15 cellular contexts compared by ENCODE assay signal in the genomic region with DNA sequence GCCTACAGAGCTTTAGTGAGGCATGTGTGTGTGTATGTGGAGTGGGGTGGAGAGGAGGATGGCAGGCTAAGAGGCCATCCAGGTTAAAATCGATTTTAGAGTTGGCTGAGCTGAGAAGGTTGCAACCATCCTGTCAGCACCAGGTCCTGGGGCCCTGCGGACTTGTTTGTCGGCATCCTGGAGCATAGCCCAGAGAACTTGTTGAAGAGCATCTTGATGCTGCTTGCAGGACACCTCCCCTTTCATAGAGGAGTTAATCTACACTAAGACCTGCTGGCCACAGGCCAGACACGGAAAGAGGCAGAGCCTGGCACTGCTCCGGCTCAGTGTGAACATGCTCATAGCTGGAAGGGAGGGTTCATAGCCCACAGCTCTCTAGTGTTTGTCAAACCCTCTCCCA.
DNase-seq lines count a peak whose midpoint lies in the region; ATAC-seq and TF ChIP-seq lines count a peak whose summit lies in the region.
"Had no signal": no experiment of that assay in that cellular context is flagged by ENCODE, and none has a peak within 500 bp of the region (broad histone marks: within the 10 kb centered on the region; RNA-seq: fewer than 3 reads in every experiment).

No MANE protein-coding gene starts in this region.

- H3K23ac ChIP-seq in neuronal stem cell (ENCODE audit: low read depth, low read length, poor library complexity), result no peak overlapping the region

- no peak for TF ChIP-seq CTCF in heart right ventricle (IDR thresholded peaks at IDR 0.05)

- H3K4me1 Mint-ChIP-seq in activated T-helper 2 cell treated with anti-CD3 and anti-CD28 coated beads, Interferon-gamma antibody, Interleukin-2, Interleukin-4, amounts not matched to agents 10 μg/mL and 5 μg/mL and 100 μg/mL, durations not matched to agents 14 hours and 24 hours and 36 hours (ENCODE audit: low read depth), result no peaks in the 10 kb centered on the region

- H3K36me3 ChIP-seq in heart right ventricle (no peaks in the 10 kb centered on the region), neuronal stem cell (replicated peaks in 1 of 2; ENCODE audit: control insufficient read depth in 2 of 2, insufficient read depth in 2 of 2, low read length in 2 of 2) (no peaks in the 10 kb centered on the region)
- H3K36me3 ChIP-seq: WERI-Rb-1 had no signal

- no peaks in the 10 kb centered on the region for H3K79me1 ChIP-seq in neuronal stem cell (ENCODE audit: low read depth, low read length)

- peaks cover 0 to 8% (median 0%) of the 10 kb centered on the region in 7 donors for H3K27me3 ChIP-seq in heart right ventricle
- no peaks in the 10 kb centered on the region for H3K27me3 ChIP-seq in neuronal stem cell (ENCODE audit: control insufficient read depth in 3 of 3, insufficient read depth in 3 of 3, low read depth in 1 of 3, low read length in 3 of 3)

- peak overlapping the region; percentile 27 for H2BK15ac ChIP-seq in neuronal stem cell (ENCODE audit: low read length)

- no peak overlapping the region for H3K4ac ChIP-seq in neuronal stem cell (ENCODE audit: low read length)

- H3K36me3 Mint-ChIP-seq in activated T-helper 2 cell treated with anti-CD3 and anti-CD28 coated beads, Interferon-gamma antibody, Interleukin-2, Interleukin-4, amounts not matched to agents 10 μg/mL and 5 μg/mL and 100 μg/mL, durations not matched to agents 14 hours and 24 hours and 36 hours (ENCODE audit: low read depth), result no peaks in the 10 kb centered on the region
- H3K36me3 Mint-ChIP-seq: activated naive CD8-positive, alpha-beta T cell had no signal

- H3K4me1 ChIP-seq in heart right ventricle (no peaks in the 10 kb centered on the region), neuronal stem cell (ENCODE audit: control insufficient read depth in 2 of 2, insufficient read depth in 1 of 2, low read depth in 1 of 2, low read length in 2 of 2) (peaks cover 0 to 2% of the 10 kb centered on the region in 2 donors)

- H3K27ac ChIP-seq in heart right ventricle (no peak overlapping the region), neuronal stem cell (replicated peaks; ENCODE audit: low read length) (no peak overlapping the region)
- H3K27ac ChIP-seq: WERI-Rb-1 had no signal

- H3K4me2 ChIP-seq in neuronal stem cell (ENCODE audit: insufficient read depth, low read length, poor library complexity, severe bottlenecking), result no peak overlapping the region
- H3K4me2 ChIP-seq: SK-N-SH had no signal

- no peak overlapping the region for H3K4me3 Mint-ChIP-seq in activated T-helper 2 cell treated with anti-CD3 and anti-CD28 coated beads, Interferon-gamma antibody, Interleukin-2, Interleukin-4, amounts not matched to agents 10 μg/mL and 5 μg/mL and 100 μg/mL, durations not matched to agents 14 hours and 24 hours and 36 hours (ENCODE audit: low read depth)
- H3K4me3 Mint-ChIP-seq: activated naive CD8-positive, alpha-beta T cell had no signal

- H3K27ac Mint-ChIP-seq in activated T-helper 2 cell treated with anti-CD3 and anti-CD28 coated beads, Interferon-gamma antibody, Interleukin-2, Interleukin-4, amounts not matched to agents 10 μg/mL and 5 μg/mL and 100 μg/mL, durations not matched to agents 14 hours and 24 hours and 36 hours, result no peak overlapping the region
- H3K27ac Mint-ChIP-seq: activated naive CD8-positive, alpha-beta T cell had no signal

- intact Hi-C loops in heart right ventricle (cut with DNase I), result no loop called here
- intact Hi-C loops in activated T-helper 2 cell treated with anti-CD3 and anti-CD28 coated beads, Interferon-gamma antibody, Interleukin-2, Interleukin-4, amounts not matched to agents 10 μg/mL and 5 μg/mL and 100 μg/mL, durations not matched to agents 14 hours and 24 hours and 36 hours (cut with micrococcal nuclease), result no loop called here

- peak overlapping the region; percentile 25 for H3K9ac ChIP-seq in neuronal stem cell (ENCODE audit: low read depth, low read length, poor library complexity)
- H3K9ac ChIP-seq: SK-N-SH had no signal

- H2BK120ac ChIP-seq in neuronal stem cell (ENCODE audit: low read depth, low read length), result no peak overlapping the region

- no peak overlapping the region for H2AK5ac ChIP-seq in neuronal stem cell (ENCODE audit: low read depth, low read length)

- no peak overlapping the region for H3K4me3 ChIP-seq in heart right ventricle
- no peak overlapping the region for H3K4me3 ChIP-seq in neuronal stem cell (ENCODE audit: low read length in 2 of 2)

- no peak overlapping the region for H3K14ac ChIP-seq in neuronal stem cell (ENCODE audit: low read length)

- peak in 7 of 8 donors; percentile 47 to 78 (median 64) for ATAC-seq in heart right ventricle

- no peak overlapping the region for H3K18ac ChIP-seq in neuronal stem cell (ENCODE audit: low read length)

- H2BK12ac ChIP-seq in neuronal stem cell (ENCODE audit: low read length), result no peak overlapping the region

- no peak overlapping the region for H2AFZ ChIP-seq in neuronal stem cell (ENCODE audit: low read length)

- 33 to 39% methylated on average over 5 of the region's 5 CpGs for WGBS in heart right ventricle, 2 donors
- WGBS in neuronal stem cell (ENCODE audit: extremely low coverage in 2 of 2, insufficient read length in 2 of 2, insufficient replicate concordance in 1 of 2), 2 donors, result no CpG with 5 or more reads among the region's 5 CpGs

- DNase-seq in DMS79 treated with DMSO at 0.1 percent for 48 hours (lab: John Stamatoyannopoulos, UW) (peak; percentile 92), NCI-H345 treated with DMSO at 0.1 percent for 48 hours (lab: John Stamatoyannopoulos, UW; ENCODE audit: unreplicated experiment) (peak; percentile 31), heart right ventricle (peak; percentile 13 to 31), neuronal stem cell (ENCODE audit: low spot score) (no peak), UCSD-AML1 (lab: John Stamatoyannopoulos, UW; ENCODE audit: unreplicated experiment) (no peak), erythroblast (lab: John Stamatoyannopoulos, UW) (no peak), RKO (ENCODE audit: low spot score) (no peak)
- DNase-seq in activated T-helper 2 cell treated with anti-CD3 and anti-CD28 coated beads, Interferon-gamma antibody, Interleukin-2, Interleukin-4, amounts not matched to agents 10 μg/mL and 5 μg/mL and 100 μg/mL, durations not matched to agents 14 hours and 24 hours and 36 hours (ENCODE audit: low spot score), result no peak
- DNase-seq: NCI-H187 treated with DMSO at 0.1 percent for 48 hours; SK-N-SH; stimulated activated CD4-positive, alpha-beta T cell treated with anti-CD3 and anti-CD28 coated beads, Interleukin-2, amount 100 ng/mL, for 24 hours; stimulated activated CD8-positive, alpha-beta memory T cell treated with anti-CD3 and anti-CD28 coated beads, Interleukin-4, amount 100 ng/mL, for 48 hours; trophoblast cell; WERI-Rb-1 had no signal

- TF ChIP-seq POLR2A in erythroblast (IDR thresholded peaks at IDR 0.05; ENCODE audit: low read length), result no peak

- H2BK5ac ChIP-seq in neuronal stem cell (ENCODE audit: low read length), result no peak overlapping the region

- H3K9me3 ChIP-seq in heart right ventricle, result peaks cover 0 to 13% (median 0%) of the 10 kb centered on the region in 11 donors
- peaks cover 0 to 7% of the 10 kb centered on the region in 2 donors for H3K9me3 ChIP-seq in neuronal stem cell (replicated peaks in 1 of 2; ENCODE audit: control insufficient read depth in 2 of 2, insufficient read depth in 1 of 2, low read depth in 1 of 2, low read length in 2 of 2)
- H3K9me3 ChIP-seq: SK-N-SH had no signal

- no peak overlapping the region for H4K91ac ChIP-seq in neuronal stem cell (ENCODE audit: low read depth, low read length, poor library complexity)

- H3K9me3 Mint-ChIP-seq in activated T-helper 2 cell treated with anti-CD3 and anti-CD28 coated beads, Interferon-gamma antibody, Interleukin-2, Interleukin-4, amounts not matched to agents 10 μg/mL and 5 μg/mL and 100 μg/mL, durations not matched to agents 14 hours and 24 hours and 36 hours, result no peaks in the 10 kb centered on the region

- no peak overlapping the region for H4K8ac ChIP-seq in neuronal stem cell (ENCODE audit: low read depth, low read length)

- H3K27me3 Mint-ChIP-seq in activated T-helper 2 cell treated with anti-CD3 and anti-CD28 coated beads, Interferon-gamma antibody, Interleukin-2, Interleukin-4, amounts not matched to agents 10 μg/mL and 5 μg/mL and 100 μg/mL, durations not matched to agents 14 hours and 24 hours and 36 hours (ENCODE audit: low read depth), result no peaks in the 10 kb centered on the region

Comparison
In these comparisons a context has a peak if more than half of its experiments do, and no peak if none do; other contexts are left out.
1. DNase-seq: peak in DMS79 treated with DMSO at 0.1 percent for 48 hours (single experiment), NCI-H345 treated with DMSO at 0.1 percent for 48 hours (single experiment) and heart right ventricle (2 of 2); none in neuronal stem cell (single experiment), activated T-helper 2 cell treated with anti-CD3 and anti-CD28 coated beads, Interferon-gamma antibody, Interleukin-2, Interleukin-4, amounts not matched to agents 10 μg/mL and 5 μg/mL and 100 μg/mL, durations not matched to agents 14 hours and 24 hours and 36 hours (single experiment), UCSD-AML1 (single experiment), erythroblast (0 of 2) and RKO (single experiment).